Comparison of ENCODE assay signal across 1 cellular context in genomic region chr1:161718559-161719324, GRCh38.
A peak's percentile ranks its signal among the peaks of the same experiment; 100 is the strongest.
TF ChIP-seq lines count a peak whose summit lies in the region.

No MANE protein-coding gene starts in this region.

TF ChIP-seq in GM12878, 131 proteins besides CTCF, POLR2A, EP300 and RAD21 (continues in another document):
- peak in 1 of 2 experiments; percentile 80; a peak in 2 of 4 replicates for TF ChIP-seq ETV6 (conservative IDR thresholded peaks at IDR 0.05 in 1 of 2, IDR thresholded peaks at IDR 0.05 in 1 of 2; ENCODE audit: borderline replicate concordance in 1 of 2, low read depth in 1 of 2)
- TF ChIP-seq YY1 (IDR thresholded peaks at IDR 0.05; ENCODE audit: low read depth, low read length), result no peak
- TF ChIP-seq SKIL (IDR thresholded peaks at IDR 0.05; ENCODE audit: low read depth, poor library complexity, severe bottlenecking), result no peak
- TF ChIP-seq KLF5 (IDR thresholded peaks at IDR 0.05; ENCODE audit: partially characterized antibody), result no peak
- TF ChIP-seq SMARCA5 (IDR thresholded peaks at IDR 0.05), result 0 out of 2 replicates have a peak, but pooled peaks have one; percentile 47
- TF ChIP-seq CBFB (IDR thresholded peaks at IDR 0.05; ENCODE audit: low read depth), result peak; percentile 38; the same call in 1 of the 2 replicates
- 0 out of 2 replicates have a peak, but pooled peaks have one; percentile 21 for TF ChIP-seq MLLT1 (IDR thresholded peaks at IDR 0.05)
- no peak for TF ChIP-seq STAT1 (conservative IDR thresholded peaks at IDR 0.05)
- peak; percentile 77 for TF ChIP-seq RELB (IDR thresholded peaks at IDR 0.05; ENCODE audit: low read depth)
- TF ChIP-seq HDAC6 (IDR thresholded peaks at IDR 0.05; ENCODE audit: unreplicated experiment), result no peak
- TF ChIP-seq MEF2B (IDR thresholded peaks at IDR 0.05; ENCODE audit: partially characterized antibody, poor library complexity, severe bottlenecking), result peak; percentile 71
- TF ChIP-seq ZNF592 (IDR thresholded peaks at IDR 0.05), result no peak
- no peak for TF ChIP-seq E4F1 (IDR thresholded peaks at IDR 0.05; ENCODE audit: borderline replicate concordance, partially characterized antibody)
- TF ChIP-seq CUX1 (IDR thresholded peaks at IDR 0.05; ENCODE audit: insufficient replicate concordance, low read depth, low read length), result peak; percentile 22
- no peak for TF ChIP-seq RFX5 (IDR thresholded peaks at IDR 0.05; ENCODE audit: low read depth, low read length)
- peak; percentile 34; the same call in 1 of the 2 replicates for TF ChIP-seq MTA3 (IDR thresholded peaks at IDR 0.05; ENCODE audit: borderline replicate concordance, low read length)
- TF ChIP-seq DPF2 (IDR thresholded peaks at IDR 0.05), result peak; percentile 91
- no peak for TF ChIP-seq SMAD5 (IDR thresholded peaks at IDR 0.05; ENCODE audit: low read depth)
- no peak for TF ChIP-seq CEBPZ (IDR thresholded peaks at IDR 0.05; ENCODE audit: low read depth, low read length)
- peak; percentile 66 for TF ChIP-seq MEF2A (IDR thresholded peaks at IDR 0.05; ENCODE audit: insufficient read depth, low read depth, low read length)
- TF ChIP-seq ATF2 (IDR thresholded peaks at IDR 0.05; ENCODE audit: low read length), result peak; percentile 58; the same call in 1 of the 2 replicates
- TF ChIP-seq MYC (IDR thresholded peaks at IDR 0.05; ENCODE audit: insufficient read depth, insufficient read length, insufficient replicate concordance, low read length, severe bottlenecking), result no peak
- TF ChIP-seq PML (IDR thresholded peaks at IDR 0.05; ENCODE audit: low read length), result no peak
- no peak for TF ChIP-seq PAX8 (IDR thresholded peaks at IDR 0.05)
- TF ChIP-seq RCOR1 (conservative IDR thresholded peaks at IDR 0.05; ENCODE audit: low read depth, low read length), result no peak
- TF ChIP-seq JUND (IDR thresholded peaks at IDR 0.05; ENCODE audit: low read depth, low read length), result no peak
- TF ChIP-seq PBX3 (IDR thresholded peaks at IDR 0.05; ENCODE audit: insufficient replicate concordance, low read depth, low read length), result no peak
- TF ChIP-seq ASH2L (IDR thresholded peaks at IDR 0.05; ENCODE audit: borderline replicate concordance, low read depth), result no peak
- TF ChIP-seq ZNF24 (IDR thresholded peaks at IDR 0.05), result no peak
- no peak for TF ChIP-seq ZBED1 (IDR thresholded peaks at IDR 0.05; ENCODE audit: borderline replicate concordance)
- no peak for TF ChIP-seq SP1 (IDR thresholded peaks at IDR 0.05; ENCODE audit: low read depth, low read length)
- TF ChIP-seq BMI1 (IDR thresholded peaks at IDR 0.05; ENCODE audit: borderline replicate concordance), result no peak
